8 cellular contexts compared by ENCODE assay signal in the genomic region with DNA sequence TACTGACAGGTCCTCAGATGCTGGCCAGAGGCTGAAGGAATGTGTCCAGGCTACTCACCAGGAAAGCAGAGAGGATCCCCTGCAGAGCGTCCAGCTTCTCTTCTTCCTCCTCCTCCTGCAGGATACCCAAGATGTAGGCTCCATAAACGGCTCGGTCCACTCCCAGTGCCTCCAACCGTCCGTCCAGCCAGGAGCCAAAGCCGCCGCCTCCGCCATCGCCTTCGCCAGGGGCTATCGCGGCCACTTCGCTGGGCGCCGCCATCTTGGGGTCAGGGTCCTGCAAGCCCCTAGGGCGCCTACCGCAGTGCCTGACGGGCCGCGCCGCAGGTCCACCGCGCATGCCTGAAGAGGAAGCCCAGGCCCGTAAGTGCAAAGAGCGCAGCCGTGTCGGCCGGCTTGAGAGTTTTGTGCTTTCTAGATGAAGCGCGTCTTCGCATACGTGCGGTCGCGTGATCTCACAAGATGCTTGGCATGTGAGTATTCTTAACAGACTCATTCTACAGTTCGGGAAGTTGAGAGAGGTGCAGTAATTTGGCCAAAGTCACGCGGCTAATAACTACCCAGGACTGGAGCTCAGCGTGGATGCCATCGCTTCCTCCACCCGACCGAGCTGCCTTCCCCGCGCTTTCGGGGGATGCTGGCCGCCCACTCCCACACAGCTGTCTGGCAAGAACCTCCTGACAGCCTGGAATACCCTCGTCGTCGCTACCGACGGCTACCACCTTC. TPM values are rescaled to one million over a fixed set of nuclear protein-coding genes. Genes with fewer than 3 reads are reported as not detected.
A peak's percentile ranks its signal among the peaks of the same experiment; 100 is the strongest.
DNase-seq lines count a peak whose midpoint lies in the region; ATAC-seq and TF ChIP-seq lines count a peak whose summit lies in the region.

A gene with protein sequence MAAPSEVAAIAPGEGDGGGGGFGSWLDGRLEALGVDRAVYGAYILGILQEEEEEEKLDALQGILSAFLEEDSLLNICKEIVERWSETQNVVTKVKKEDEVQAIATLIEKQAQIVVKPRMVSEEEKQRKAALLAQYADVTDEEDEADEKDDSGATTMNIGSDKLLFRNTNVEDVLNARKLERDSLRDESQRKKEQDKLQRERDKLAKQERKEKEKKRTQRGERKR (minus strand): TSS at position 285 of the 726 bp plus-strand sequence. CDS start 23 bp downstream, at position 262.

- H3K27ac ChIP-seq in Peyer's patch (peak within 1 kb of the TSS; percentile 48 to 85 (median 75)), esophagus muscularis mucosa (replicated peaks in 1 of 4) (peak within 1 kb of the TSS; percentile 80 to 88 (median 87))

- H3K4me1 ChIP-seq in Peyer's patch, result peaks cover 0 to 10% (median 3%) of the 10 kb centered on the region in 4 donors
- H3K4me1 ChIP-seq in esophagus muscularis mucosa, result peaks cover 16 to 40% (median 27%) of the 10 kb centered on the region in 4 donors

- H3K36me3 ChIP-seq in Peyer's patch (no peaks in the 10 kb centered on the region), esophagus muscularis mucosa (peaks cover 0 to 28% (median 3%) of the 10 kb centered on the region in 4 donors)

- H3K4me3 ChIP-seq in Peyer's patch (peak within 1 kb of the TSS; percentile 55 to 88 (median 80)), esophagus muscularis mucosa (peak within 1 kb of the TSS; percentile 74 to 91 (median 78))

- WGBS in esophagus muscularis mucosa, result under 1% methylated on average over 27 of the region's 51 CpGs

- peaks cover 19% of the 10 kb centered on the region for H3K36me3 Mint-ChIP-seq in activated T-cell treated with anti-CD3 and anti-CD28 coated beads, Interleukin-2, amount 50 U/mL, for 4 hours (ENCODE audit: insufficient read depth)

- no peak for TF ChIP-seq EP300 in esophagus muscularis mucosa (IDR thresholded peaks at IDR 0.05)

- H3K27me3 Mint-ChIP-seq in activated T-cell treated with anti-CD3 and anti-CD28 coated beads, Interleukin-2, amount 50 U/mL, for 4 hours (ENCODE audit: low read depth), result no peaks in the 10 kb centered on the region

- peak; percentile 29 to 54 for TF ChIP-seq POLR2A in Peyer's patch (IDR thresholded peaks at IDR 0.05)
- no peak for TF ChIP-seq POLR2A in esophagus muscularis mucosa (IDR thresholded peaks at IDR 0.05; ENCODE audit: low read depth)

- DNase-seq in D341Med (ENCODE audit: low spot score) (peak; percentile 99), KG1 (lab: John Stamatoyannopoulos, UW) (peak; percentile 77), Peyer's patch (peak; percentile 87 to 95 (median 91)), esophagus muscularis mucosa (ENCODE audit: extremely low spot score) (peak; percentile 94), myocyte (ENCODE audit: low read depth) (peak; percentile 92)
- peak; percentile 87 for DNase-seq in activated T-cell treated with anti-CD3 and anti-CD28 coated beads, Interleukin-2, amount 50 U/mL, for 4 hours
- peak; percentile 82 to 86 for DNase-seq in stimulated activated CD8-positive, alpha-beta memory T cell treated with anti-CD3 and anti-CD28 coated beads, Interleukin-7, amount 100 ng/mL, for 4 hours (ENCODE audit: low read depth in 2 of 2)

- peaks cover 22% of the 10 kb centered on the region for H3K4me1 Mint-ChIP-seq in activated T-cell treated with anti-CD3 and anti-CD28 coated beads, Interleukin-2, amount 50 U/mL, for 4 hours (ENCODE audit: low read depth)

- peak within 1 kb of the TSS; percentile 95 for H3K4me3 Mint-ChIP-seq in activated T-cell treated with anti-CD3 and anti-CD28 coated beads, Interleukin-2, amount 50 U/mL, for 4 hours

- peak; percentile 80 for ATAC-seq in GM21576 (IDR thresholded peaks at IDR 0.05; ENCODE audit: unreplicated experiment)
- peak; percentile 99 for ATAC-seq in activated T-cell treated with anti-CD3 and anti-CD28 coated beads, Interleukin-2, amount 50 U/mL, for 4 hours

- intact Hi-C loops in esophagus muscularis mucosa (cut with DNase I), result loop anchor here (10.0 kb wide), 1 partner anchor 55 kb away; no protein-coding TSS in a partner anchor

- TF ChIP-seq CTCF in Peyer's patch (IDR thresholded peaks at IDR 0.05) (no peak), esophagus muscularis mucosa (IDR thresholded peaks at IDR 0.05) (peak in 1 of 3 experiments; percentile 21)

- H3K9me3 ChIP-seq in Peyer's patch (no peaks in the 10 kb centered on the region), esophagus muscularis mucosa (no peaks in the 10 kb centered on the region)

- no peaks in the 10 kb centered on the region for H3K9me3 Mint-ChIP-seq in activated T-cell treated with anti-CD3 and anti-CD28 coated beads, Interleukin-2, amount 50 U/mL, for 4 hours

- H3K27me3 ChIP-seq in Peyer's patch (no peaks in the 10 kb centered on the region), esophagus muscularis mucosa (no peaks in the 10 kb centered on the region)

RNA-seq across cellular contexts. Expression of the gene that starts here (rescaled TPM):
- total RNA-seq in Peyer's patch (10 to 100 TPM in 3 of 4 donors, 1 to 10 TPM in 1; 9.1 to 18.4 (median 14.4) TPM), esophagus muscularis mucosa (10 to 100 TPM; 15.2 to 20.2 (median 15.9) TPM), myocyte (60.9 and 69.7 TPM in 2 replicates)
- 10 to 100 TPM; 31.2 to 32.0 (median 31.7) TPM for total RNA-seq in activated T-cell treated with anti-CD3 and anti-CD28 coated beads, Interleukin-2, amount 50 U/mL, for 4 hours
- polyA plus RNA-seq in myocyte (2012), result 19.9 TPM

Comparison
In these comparisons a context has a peak if more than half of its experiments do, and no peak if none do; other contexts are left out.
1. Peak in every context shown above with its lines: DNase-seq, ATAC-seq, H3K4me3 ChIP-seq and H3K27ac ChIP-seq.